Comparison of ENCODE assay signal across 1 cellular context in genomic region chr7:20217193-20217948, GRCh38.
TF ChIP-seq lines count a peak whose summit lies in the region.

Gene MACC1 (minus strand): TSS chr7:20217384. CDS start chr7:20161862, 55,522 bp downstream.

TF ChIP-seq in WTC11, 78 proteins besides CTCF, POLR2A, EP300 and RAD21 (continued from another document):
- TF ChIP-seq PREB (CRISPR knock-in tag; IDR thresholded peaks at IDR 0.05; ENCODE audit: borderline replicate concordance): no peak
- TF ChIP-seq STAT6 (CRISPR knock-in tag; conservative IDR thresholded peaks at IDR 0.05; ENCODE audit: low read depth): no peak
- TF ChIP-seq GRHL2 (CRISPR knock-in tag; IDR thresholded peaks at IDR 0.05; ENCODE audit: insufficient replicate concordance, severe bottlenecking): no peak
TF ChIP-seq in WTC11: peak in this region for 0.
